33 cellular contexts compared by ENCODE assay signal in genomic region chr20:13947719-13948118, GRCh38. TPM values are rescaled to one million over a fixed set of nuclear protein-coding genes. Genes with fewer than 3 reads are reported as not detected.
"Had no signal": no experiment of that assay in that cellular context is flagged by ENCODE, and none has a peak within 500 bp of the region (broad histone marks: within the 10 kb centered on the region; RNA-seq: fewer than 3 reads in every experiment).

No MANE protein-coding gene starts in this region.

- ATAC-seq: effector memory CD8-positive, alpha-beta T cell; esophagus mucosa; foreskin keratinocyte; gastrocnemius medialis; gastroesophageal sphincter; heart left ventricle had no signal

- H3K4me3 ChIP-seq: colonic mucosa, coronary artery, dorsolateral prefrontal cortex, esophagus muscularis mucosa, esophagus squamous epithelium, gastrocnemius medialis, gastroesophageal sphincter, heart left ventricle had no signal

- H3K4me3 Mint-ChIP-seq: dendritic cell treated with granulocyte-macrophage colony-stimulating factor and Interleukin-4, amounts not matched to agents 40 ng/mL and 50 ng/mL, for 4 days; effector memory CD8-positive, alpha-beta T cell had no signal

- H3K27me3 ChIP-seq: colonic mucosa, dorsolateral prefrontal cortex, esophagus muscularis mucosa, esophagus squamous epithelium, gastrocnemius medialis, gastroesophageal sphincter, heart left ventricle had no signal

- H3K4me1 ChIP-seq: colonic mucosa, esophagus muscularis mucosa, esophagus squamous epithelium, foreskin keratinocyte, gastrocnemius medialis, gastroesophageal sphincter, heart left ventricle had no signal

- H3K27ac ChIP-seq: colonic mucosa, coronary artery, dorsolateral prefrontal cortex, epithelial cell of prostate, esophagus muscularis mucosa, esophagus squamous epithelium, foreskin keratinocyte, gastrocnemius medialis, gastroesophageal sphincter, heart left ventricle had no signal

- H3K27me3 Mint-ChIP-seq: effector memory CD8-positive, alpha-beta T cell had no signal

- H3K9me3 Mint-ChIP-seq: dendritic cell treated with granulocyte-macrophage colony-stimulating factor and Interleukin-4, amounts not matched to agents 40 ng/mL and 50 ng/mL, for 4 days had no signal

- DNase-seq: cerebellar nuclear complex; colonic mucosa; cortex of kidney; dermis blood vessel endothelial cell; dorsolateral prefrontal cortex; effector CD4-positive, alpha-beta T cell; effector CD8-positive, alpha-beta T cell; effector memory CD4-positive, alpha-beta T cell; effector memory CD8-positive, alpha-beta T cell; erythroblast; esophagus squamous epithelium; foreskin fibroblast; foreskin keratinocyte; foreskin melanocyte; gastrocnemius medialis; glutamatergic neuron; head of caudate nucleus; heart left ventricle had no signal

- H3K9me3 ChIP-seq: colonic mucosa, esophagus muscularis mucosa, esophagus squamous epithelium, gastrocnemius medialis, gastroesophageal sphincter, heart left ventricle had no signal

- H3K27ac Mint-ChIP-seq: dendritic cell treated with granulocyte-macrophage colony-stimulating factor and Interleukin-4, amounts not matched to agents 40 ng/mL and 50 ng/mL, for 4 days; effector memory CD8-positive, alpha-beta T cell had no signal

- H3K36me3 ChIP-seq: colonic mucosa, esophagus muscularis mucosa, esophagus squamous epithelium, gastrocnemius medialis, gastroesophageal sphincter, heart left ventricle had no signal

RNA-seq across cellular contexts. Expression of gene SEL1L2, which starts 42.7 kb away (rescaled TPM):
- total RNA-seq: cerebellum, chondrocyte, colonic mucosa, dermis blood vessel endothelial cell, dermis microvascular lymphatic vessel endothelial cell, endothelial cell of umbilical vein, epithelial cell of proximal tubule, esophagus mucosa, esophagus muscularis mucosa, esophagus squamous epithelium, fibroblast of lung, fibroblast of villous mesenchyme, foreskin keratinocyte, gastroesophageal sphincter, glomerular endothelial cell had no signal
- polyA plus RNA-seq: endothelial cell of umbilical vein, esophagus, fibroblast of lung, foreskin keratinocyte had no signal
